8 cellular contexts compared by ENCODE assay signal in the genomic region with DNA sequence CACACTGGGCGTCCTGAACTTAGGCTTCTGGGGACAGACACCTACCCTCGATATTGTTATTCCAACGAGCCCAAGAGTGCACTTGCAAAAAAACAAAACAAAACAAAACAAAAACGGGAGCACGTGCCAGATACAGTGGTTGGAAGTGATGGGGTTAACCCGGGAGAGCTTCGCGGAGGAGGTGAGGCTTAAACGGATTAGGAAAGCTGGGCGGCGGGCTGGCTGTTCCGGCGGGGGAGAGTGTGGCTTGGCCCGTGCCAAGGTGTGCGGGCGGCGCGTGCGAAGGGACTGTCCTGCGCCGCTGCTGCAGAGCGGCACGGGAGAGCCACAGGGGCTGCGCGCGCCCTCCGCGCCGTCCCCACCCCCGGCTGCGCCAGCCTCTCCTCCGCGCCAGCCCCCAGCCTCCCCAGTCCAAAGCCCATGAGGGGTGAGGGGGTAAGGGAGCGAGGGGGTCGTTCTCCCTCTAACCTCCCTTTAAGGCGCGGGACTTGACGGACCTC. TPM values are rescaled to one million over a fixed set of nuclear protein-coding genes. Genes with fewer than 3 reads are reported as not detected.
A peak's percentile ranks its signal among the peaks of the same experiment; 100 is the strongest.
DNase-seq lines count a peak whose midpoint lies in the region; ATAC-seq, FAIRE-seq and TF ChIP-seq lines count a peak whose summit lies in the region.
"Had no signal": no experiment of that assay in that cellular context is flagged by ENCODE, and none has a peak within 500 bp of the region (broad histone marks: within the 10 kb centered on the region; RNA-seq: fewer than 3 reads in every experiment).

No MANE protein-coding gene starts in this region.

- peak overlapping the region in 4 of 7 experiments; percentile 2 to 28 (median 10) for H3K4me3 ChIP-seq in skin epidermis

- H3K36me3 Mint-ChIP-seq in HFFc6 (ENCODE audit: low read depth) (no peaks in the 10 kb centered on the region), WTC11 (no peaks in the 10 kb centered on the region)

- CTCF ChIA-PET in WTC11 (lab: Charles Lee), result interaction anchor here (0.9 to 7.7 kb wide), 11 partner anchors 9 to 130 kb away, joined by 3 to 124 read pairs (median 8); a partner anchor contains a TSS

- peaks cover 14% of the 10 kb centered on the region for H3K4me1 Mint-ChIP-seq in HFFc6 (ENCODE audit: low read depth)
- H3K4me1 Mint-ChIP-seq in WTC11, result peaks cover 26% of the 10 kb centered on the region

- H3K4me3 Mint-ChIP-seq in HFFc6, result peak overlapping the region; percentile 31; the same call in 1 of the 2 replicates
- peak overlapping the region; percentile 93 for H3K4me3 Mint-ChIP-seq in WTC11

- no peak overlapping the region for H3K27ac ChIP-seq in skin epidermis

- H3K27me3 Mint-ChIP-seq in HFFc6 (ENCODE audit: insufficient read depth) (peaks cover 38% of the 10 kb centered on the region), WTC11 (ENCODE audit: low read depth) (peaks cover 27% of the 10 kb centered on the region)

- no peak for TF ChIP-seq CTCF in HFFc6 (IDR thresholded peaks at IDR 0.05)
- no peak for TF ChIP-seq CTCF in WTC11 (IDR thresholded peaks at IDR 0.05)
- TF ChIP-seq CTCF in D721Med (IDR thresholded peaks at IDR 0.05; ENCODE audit: insufficient read depth, missing control alignments), result no peak

- intact Hi-C loops in left ventricle myocardium superior (cut with micrococcal nuclease), result no loop called here

- H3K9me3 Mint-ChIP-seq in HFFc6 (no peaks in the 10 kb centered on the region), WTC11 (no peaks in the 10 kb centered on the region)

- H3K27ac Mint-ChIP-seq in HFFc6, result no peak overlapping the region
- H3K27ac Mint-ChIP-seq in WTC11, result no peak overlapping the region

- no peak for FAIRE-seq in D721Med (lab: Jason Lieb, UNC)
- FAIRE-seq: endometrium had no signal

- ATAC-seq in WTC11 (peak; percentile 25), left ventricle myocardium superior (peak; percentile 62), HG03135 (IDR thresholded peaks at IDR 0.05; ENCODE audit: unreplicated experiment) (no peak)

- POLR2A ChIA-PET in WTC11 (lab: Charles Lee), result interaction anchor here (1.9 kb wide), 1 partner anchor 93 kb away, joined by 4 read pairs; a partner anchor contains a TSS

- DNase-seq in HFFc6, result no peak
- peak; percentile 45 for DNase-seq in WTC11 (ENCODE audit: low spot score)
- DNase-seq in left ventricle myocardium superior, result no peak
- DNase-seq in D721Med (ENCODE audit: insufficient read length, low spot score), result no peak
- DNase-seq in NCI-H2196 treated with DMSO at 0.1 percent for 48 hours (lab: John Stamatoyannopoulos, UW; ENCODE audit: unreplicated experiment), result no peak

TF ChIP-seq in WTC11, 78 proteins besides CTCF, POLR2A, EP300 and RAD21 (continues in another document):
- TF ChIP-seq JUN (CRISPR knock-in tag; IDR thresholded peaks at IDR 0.05) (0 out of 2 replicates have a peak, but pooled peaks have one; percentile 43), ZNF263 (CRISPR knock-in tag; IDR thresholded peaks at IDR 0.05; ENCODE audit: low read depth) (no peak), TP53 (CRISPR knock-in tag; IDR thresholded peaks at IDR 0.05) (peak; percentile 67; the same call in 1 of the 2 replicates), ETV6 (CRISPR knock-in tag; IDR thresholded peaks at IDR 0.05) (0 out of 2 replicates have a peak, but pooled peaks have one; percentile 17), ZNF121 (CRISPR knock-in tag; IDR thresholded peaks at IDR 0.05) (peak; percentile 65), CBFB (CRISPR knock-in tag; IDR thresholded peaks at IDR 0.05; ENCODE audit: low read depth) (no peak)
- TF ChIP-seq, protein P1, sequence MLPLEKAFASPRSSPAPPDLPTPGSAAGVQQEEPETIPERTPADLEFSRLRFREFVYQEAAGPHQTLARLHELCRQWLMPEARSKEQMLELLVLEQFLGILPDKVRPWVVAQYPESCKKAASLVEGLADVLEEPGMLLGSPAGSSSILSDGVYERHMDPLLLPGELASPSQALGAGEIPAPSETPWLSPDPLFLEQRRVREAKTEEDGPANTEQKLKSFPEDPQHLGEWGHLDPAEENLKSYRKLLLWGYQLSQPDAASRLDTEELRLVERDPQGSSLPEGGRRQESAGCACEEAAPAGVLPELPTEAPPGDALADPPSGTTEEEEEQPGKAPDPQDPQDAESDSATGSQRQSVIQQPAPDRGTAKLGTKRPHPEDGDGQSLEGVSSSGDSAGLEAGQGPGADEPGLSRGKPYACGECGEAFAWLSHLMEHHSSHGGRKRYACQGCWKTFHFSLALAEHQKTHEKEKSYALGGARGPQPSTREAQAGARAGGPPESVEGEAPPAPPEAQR (CRISPR knock-in tag; IDR thresholded peaks at IDR 0.05), result no peak
- TF ChIP-seq, protein P2, sequence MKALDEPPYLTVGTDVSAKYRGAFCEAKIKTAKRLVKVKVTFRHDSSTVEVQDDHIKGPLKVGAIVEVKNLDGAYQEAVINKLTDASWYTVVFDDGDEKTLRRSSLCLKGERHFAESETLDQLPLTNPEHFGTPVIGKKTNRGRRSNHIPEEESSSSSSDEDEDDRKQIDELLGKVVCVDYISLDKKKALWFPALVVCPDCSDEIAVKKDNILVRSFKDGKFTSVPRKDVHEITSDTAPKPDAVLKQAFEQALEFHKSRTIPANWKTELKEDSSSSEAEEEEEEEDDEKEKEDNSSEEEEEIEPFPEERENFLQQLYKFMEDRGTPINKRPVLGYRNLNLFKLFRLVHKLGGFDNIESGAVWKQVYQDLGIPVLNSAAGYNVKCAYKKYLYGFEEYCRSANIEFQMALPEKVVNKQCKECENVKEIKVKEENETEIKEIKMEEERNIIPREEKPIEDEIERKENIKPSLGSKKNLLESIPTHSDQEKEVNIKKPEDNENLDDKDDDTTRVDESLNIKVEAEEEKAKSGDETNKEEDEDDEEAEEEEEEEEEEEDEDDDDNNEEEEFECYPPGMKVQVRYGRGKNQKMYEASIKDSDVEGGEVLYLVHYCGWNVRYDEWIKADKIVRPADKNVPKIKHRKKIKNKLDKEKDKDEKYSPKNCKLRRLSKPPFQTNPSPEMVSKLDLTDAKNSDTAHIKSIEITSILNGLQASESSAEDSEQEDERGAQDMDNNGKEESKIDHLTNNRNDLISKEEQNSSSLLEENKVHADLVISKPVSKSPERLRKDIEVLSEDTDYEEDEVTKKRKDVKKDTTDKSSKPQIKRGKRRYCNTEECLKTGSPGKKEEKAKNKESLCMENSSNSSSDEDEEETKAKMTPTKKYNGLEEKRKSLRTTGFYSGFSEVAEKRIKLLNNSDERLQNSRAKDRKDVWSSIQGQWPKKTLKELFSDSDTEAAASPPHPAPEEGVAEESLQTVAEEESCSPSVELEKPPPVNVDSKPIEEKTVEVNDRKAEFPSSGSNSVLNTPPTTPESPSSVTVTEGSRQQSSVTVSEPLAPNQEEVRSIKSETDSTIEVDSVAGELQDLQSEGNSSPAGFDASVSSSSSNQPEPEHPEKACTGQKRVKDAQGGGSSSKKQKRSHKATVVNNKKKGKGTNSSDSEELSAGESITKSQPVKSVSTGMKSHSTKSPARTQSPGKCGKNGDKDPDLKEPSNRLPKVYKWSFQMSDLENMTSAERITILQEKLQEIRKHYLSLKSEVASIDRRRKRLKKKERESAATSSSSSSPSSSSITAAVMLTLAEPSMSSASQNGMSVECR (CRISPR knock-in tag; IDR thresholded peaks at IDR 0.05; ENCODE audit: borderline replicate concordance), result 0 out of 2 replicates have a peak, but pooled peaks have one; percentile 26
- TF ChIP-seq, protein P3, sequence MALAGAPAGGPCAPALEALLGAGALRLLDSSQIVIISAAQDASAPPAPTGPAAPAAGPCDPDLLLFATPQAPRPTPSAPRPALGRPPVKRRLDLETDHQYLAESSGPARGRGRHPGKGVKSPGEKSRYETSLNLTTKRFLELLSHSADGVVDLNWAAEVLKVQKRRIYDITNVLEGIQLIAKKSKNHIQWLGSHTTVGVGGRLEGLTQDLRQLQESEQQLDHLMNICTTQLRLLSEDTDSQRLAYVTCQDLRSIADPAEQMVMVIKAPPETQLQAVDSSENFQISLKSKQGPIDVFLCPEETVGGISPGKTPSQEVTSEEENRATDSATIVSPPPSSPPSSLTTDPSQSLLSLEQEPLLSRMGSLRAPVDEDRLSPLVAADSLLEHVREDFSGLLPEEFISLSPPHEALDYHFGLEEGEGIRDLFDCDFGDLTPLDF (CRISPR knock-in tag; IDR thresholded peaks at IDR 0.05), result 0 out of 2 replicates have a peak, but pooled peaks have one; percentile 36
- TF ChIP-seq, protein P4, sequence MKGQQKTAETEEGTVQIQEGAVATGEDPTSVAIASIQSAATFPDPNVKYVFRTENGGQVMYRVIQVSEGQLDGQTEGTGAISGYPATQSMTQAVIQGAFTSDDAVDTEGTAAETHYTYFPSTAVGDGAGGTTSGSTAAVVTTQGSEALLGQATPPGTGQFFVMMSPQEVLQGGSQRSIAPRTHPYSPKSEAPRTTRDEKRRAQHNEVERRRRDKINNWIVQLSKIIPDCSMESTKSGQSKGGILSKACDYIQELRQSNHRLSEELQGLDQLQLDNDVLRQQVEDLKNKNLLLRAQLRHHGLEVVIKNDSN (CRISPR knock-in tag; IDR thresholded peaks at IDR 0.05), result 0 out of 2 replicates have a peak, but pooled peaks have one; percentile 24

RNA-seq across cellular contexts. Expression of a gene that starts 1.5 kb away (rescaled TPM):
- total RNA-seq in HFFc6 (2021; fragmentation: NEBNext Ultra II Directional; extraction: Animal tissue kit (Norgen Biotek cat#: 25700)), result not detected
- total RNA-seq in WTC11 (2021) (8.0 to 8.9 TPM (median 8.1 TPM) in 3 replicates), left ventricle myocardium superior (9.4 TPM)

RNA-seq across cellular contexts. Expression of a gene that starts 10.9 kb away (rescaled TPM):
- not detected for total RNA-seq in HFFc6 (2021; fragmentation: NEBNext Ultra II Directional; extraction: Animal tissue kit (Norgen Biotek cat#: 25700))
- total RNA-seq in WTC11 (2021), result 0.18 to 0.44 TPM (median 0.34 TPM) in 3 replicates
- 2.1 TPM for total RNA-seq in left ventricle myocardium superior

RNA-seq across cellular contexts. Expression of a gene that starts 17.9 kb away (rescaled TPM):
- not detected for total RNA-seq in HFFc6 (2021; fragmentation: NEBNext Ultra II Directional; extraction: Animal tissue kit (Norgen Biotek cat#: 25700))
- 3.0 to 3.4 TPM (median 3.3 TPM) in 3 replicates for total RNA-seq in WTC11 (2021)
- total RNA-seq in left ventricle myocardium superior, result 291 TPM

RNA-seq across cellular contexts. Expression of a gene that starts 43.9 kb away (rescaled TPM):
- under 1 TPM; 0.46 to 0.88 (median 0.73) TPM for total RNA-seq in HFFc6 (2021; fragmentation: NEBNext Ultra II Directional; extraction: Animal tissue kit (Norgen Biotek cat#: 25700))
- total RNA-seq in WTC11 (2021), result 0.68 to 1.2 TPM (median 0.71 TPM) in 3 replicates
- 0.55 TPM for total RNA-seq in left ventricle myocardium superior

RNA-seq across cellular contexts. Expression of a gene that starts 47.1 kb away (rescaled TPM):
- 10 to 100 TPM; 38.3 to 46.9 (median 42.8) TPM for total RNA-seq in HFFc6 (2021; fragmentation: NEBNext Ultra II Directional; extraction: Animal tissue kit (Norgen Biotek cat#: 25700))
- total RNA-seq in WTC11 (2021), result 145 to 178 TPM (median 150 TPM) in 3 replicates
- 8.5 TPM for total RNA-seq in left ventricle myocardium superior

Comparison
In these comparisons a context has a peak if more than half of its experiments do, and no peak if none do; other contexts are left out.
1. RNA of a gene that starts 17.9 kb away (total RNA-seq): 291 TPM in left ventricle myocardium superior (single experiment); 3.0 to 3.4 TPM in WTC11 and not detected in HFFc6; every median in the first group is over 10 times any median in the second.